In the genomic region with DNA sequence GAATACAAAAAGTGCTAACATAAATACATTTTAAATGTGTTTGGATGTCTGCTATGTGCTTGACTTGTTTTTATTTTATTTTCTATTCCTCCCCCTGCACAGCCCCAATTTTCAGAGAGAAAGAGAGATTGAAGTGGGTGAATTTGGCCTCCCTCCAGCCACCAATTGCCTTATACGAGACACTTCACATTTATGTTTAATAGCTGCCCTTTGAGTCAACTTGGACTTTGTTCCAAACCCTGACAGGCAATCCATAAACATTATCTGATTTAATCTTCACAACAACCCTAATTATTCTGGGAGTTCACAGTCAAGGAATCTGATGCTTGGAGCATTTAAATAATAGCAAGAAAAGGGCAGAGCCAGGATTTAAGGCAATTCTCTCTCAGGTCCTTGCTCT, we compare ENCODE assay signal across 15 cellular contexts.
"Had no signal": no experiment of that assay in that cellular context is flagged by ENCODE, and none has a peak within 500 bp of the region (broad histone marks: within the 10 kb centered on the region; RNA-seq: fewer than 3 reads in every experiment).

No MANE protein-coding gene starts in this region.

- H3K4me1 Mint-ChIP-seq: activated B cell treated with CpG ODN at 0.5 μM for 24 hours; activated naive CD4-positive, alpha-beta T cell treated with anti-CD3 and anti-CD28 coated beads, Interleukin-2, amount 50 U/mL, for 24 hours; naive thymus-derived CD4-positive, alpha-beta T cell had no signal

- FAIRE-seq: frontal cortex, kidney had no signal

- DNase-seq: activated B cell treated with CpG ODN at 0.5 μM for 24 hours; activated CD4-positive, alpha-beta T cell treated with anti-CD3 and anti-CD28 coated beads, Interleukin-2, amount 50 U/mL, for 1 hour; activated effector memory CD4-positive, alpha-beta T cell treated with Interleukin-2 at 50 U/mL for 16 hours; activated T-cell treated with anti-CD3 and anti-CD28 coated beads, Interleukin-2, amount 50 U/mL, for 1 hour; amniotic stem cell; body of pancreas; central memory CD4-positive, alpha-beta T cell; effector CD4-positive, alpha-beta T cell; kidney; lower lobe of right lung; naive thymus-derived CD4-positive, alpha-beta T cell; tibial artery; uterus had no signal

- H3K4me3 Mint-ChIP-seq: activated B cell treated with CpG ODN at 0.5 μM for 24 hours; activated naive CD4-positive, alpha-beta T cell treated with anti-CD3 and anti-CD28 coated beads, Interleukin-2, amount 50 U/mL, for 24 hours; naive thymus-derived CD4-positive, alpha-beta T cell had no signal

- ATAC-seq: body of pancreas; lower lobe of right lung; naive thymus-derived CD4-positive, alpha-beta T cell had no signal

- H3K9me3 Mint-ChIP-seq: activated naive CD4-positive, alpha-beta T cell treated with anti-CD3 and anti-CD28 coated beads, Interleukin-2, amount 50 U/mL, for 24 hours had no signal

- H3K27ac Mint-ChIP-seq: activated B cell treated with CpG ODN at 0.5 μM for 24 hours; activated naive CD4-positive, alpha-beta T cell treated with anti-CD3 and anti-CD28 coated beads, Interleukin-2, amount 50 U/mL, for 24 hours; naive thymus-derived CD4-positive, alpha-beta T cell had no signal

- H3K27me3 Mint-ChIP-seq: activated B cell treated with CpG ODN at 0.5 μM for 24 hours; activated naive CD4-positive, alpha-beta T cell treated with anti-CD3 and anti-CD28 coated beads, Interleukin-2, amount 50 U/mL, for 24 hours had no signal

- H3K36me3 Mint-ChIP-seq: activated naive CD4-positive, alpha-beta T cell treated with anti-CD3 and anti-CD28 coated beads, Interleukin-2, amount 50 U/mL, for 24 hours; naive thymus-derived CD4-positive, alpha-beta T cell had no signal
